ENCODE assay signal across 17 cellular contexts in the genomic region with DNA sequence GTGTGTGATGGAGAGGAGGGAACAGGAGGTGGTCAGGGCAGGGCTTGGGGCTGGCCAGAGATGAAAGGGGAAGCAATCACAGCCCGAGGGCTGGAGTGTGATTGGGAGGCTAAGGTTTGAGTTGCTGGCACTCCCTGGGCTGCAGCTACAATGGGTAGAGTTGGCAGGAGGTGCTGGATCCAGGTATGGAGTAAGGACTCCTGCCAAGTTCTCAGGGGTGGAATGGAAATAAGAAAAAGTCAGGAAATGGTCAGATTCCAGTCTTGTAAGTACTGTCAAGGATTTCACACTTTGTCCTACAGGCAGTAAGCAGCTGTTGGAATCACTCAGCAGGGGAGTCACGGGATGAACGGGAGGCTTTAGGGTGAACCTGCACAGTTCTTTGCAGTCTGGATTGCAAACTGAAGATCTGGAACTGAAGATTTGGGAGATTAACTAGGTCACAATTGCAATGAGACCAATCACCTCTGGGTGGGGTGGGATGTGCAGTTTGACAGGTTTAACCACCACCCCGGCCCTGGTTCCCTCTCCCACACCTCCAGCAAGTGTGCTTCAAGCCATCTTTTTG. TPM values are rescaled to one million over a fixed set of nuclear protein-coding genes. Genes with fewer than 3 reads are reported as not detected.
A peak's percentile ranks its signal among the peaks of the same experiment; 100 is the strongest.
DNase-seq lines count a peak whose midpoint lies in the region; ATAC-seq and TF ChIP-seq lines count a peak whose summit lies in the region.
"Had no signal": no experiment of that assay in that cellular context is flagged by ENCODE, and none has a peak within 500 bp of the region (broad histone marks: within the 10 kb centered on the region; RNA-seq: fewer than 3 reads in every experiment).

No MANE protein-coding gene starts in this region.

- no peaks in the 10 kb centered on the region for H3K9me3 Mint-ChIP-seq in nephron
- no peaks in the 10 kb centered on the region for H3K9me3 Mint-ChIP-seq in neural progenitor cell
- H3K9me3 Mint-ChIP-seq: activated naive CD4-positive, alpha-beta T cell treated with anti-CD3 and anti-CD28 coated beads for 36 hours had no signal

- H3K79me2 ChIP-seq in DND-41 (ENCODE audit: insufficient read depth, low read length) (no peaks in the 10 kb centered on the region), neural progenitor cell (ENCODE audit: low read depth) (no peaks in the 10 kb centered on the region)

- TF ChIP-seq CTCF in DND-41 (IDR thresholded peaks at IDR 0.05; ENCODE audit: borderline replicate concordance, extremely low read depth, low read length, poor library complexity, severe bottlenecking): no peak
- TF ChIP-seq CTCF in choroid plexus epithelial cell (conservative IDR thresholded peaks at IDR 0.05; ENCODE audit: low read depth, low read length): no peak
- TF ChIP-seq CTCF in nephron (IDR thresholded peaks at IDR 0.05; ENCODE audit: unreplicated experiment in 3 of 3): no peak
- no peak for TF ChIP-seq CTCF in neural progenitor cell (IDR thresholded peaks at IDR 0.05)

- H3K9ac ChIP-seq in DND-41 (ENCODE audit: low read depth, low read length): no peak overlapping the region
- H3K9ac ChIP-seq in neural progenitor cell: no peak overlapping the region

- H4K20me1 ChIP-seq in DND-41 (ENCODE audit: insufficient read depth, low read length): no peaks in the 10 kb centered on the region
- H4K20me1 ChIP-seq in neural progenitor cell (ENCODE audit: low read depth): no peaks in the 10 kb centered on the region

- H3K4me3 Mint-ChIP-seq in nephron: no peak overlapping the region
- H3K4me3 Mint-ChIP-seq in neural progenitor cell: no peak overlapping the region
- H3K4me3 Mint-ChIP-seq: activated naive CD4-positive, alpha-beta T cell treated with anti-CD3 and anti-CD28 coated beads for 36 hours had no signal

- H3K27me3 Mint-ChIP-seq in nephron (ENCODE audit: low read depth) (peaks cover 30% of the 10 kb centered on the region), neural progenitor cell (ENCODE audit: insufficient read depth, low read depth) (peaks cover 13% of the 10 kb centered on the region)

- H3K36me3 ChIP-seq in DND-41 (ENCODE audit: insufficient read depth, low read length) (no peaks in the 10 kb centered on the region), neural progenitor cell (no peaks in the 10 kb centered on the region)
- H3K36me3 ChIP-seq: neutrophil had no signal

- no peaks in the 10 kb centered on the region for H3K9me3 ChIP-seq in DND-41 (ENCODE audit: insufficient read depth, low read length, severe bottlenecking)
- no peaks in the 10 kb centered on the region for H3K9me3 ChIP-seq in neural progenitor cell (ENCODE audit: low read depth)
- H3K9me3 ChIP-seq: neutrophil had no signal

- H3K27ac ChIP-seq in DND-41 (ENCODE audit: low read length): no peak overlapping the region
- H3K27ac ChIP-seq in neural progenitor cell: no peak overlapping the region
- H3K27ac ChIP-seq: foreskin keratinocyte, neutrophil had no signal

- no peaks in the 10 kb centered on the region for H3F3A ChIP-seq in neural progenitor cell (ENCODE audit: low read depth)

- H3K4me2 ChIP-seq in DND-41 (ENCODE audit: insufficient read depth, low read length) (no peak overlapping the region), neural progenitor cell (no peak overlapping the region)

- no peaks in the 10 kb centered on the region for H3K4me1 ChIP-seq in DND-41 (ENCODE audit: insufficient read depth, low read length)
- peaks cover 9% of the 10 kb centered on the region for H3K4me1 ChIP-seq in neural progenitor cell
- H3K4me1 ChIP-seq: foreskin keratinocyte had no signal

- H2AFZ ChIP-seq in DND-41 (ENCODE audit: low read depth, low read length): no peak overlapping the region
- no peak overlapping the region for H2AFZ ChIP-seq in neural progenitor cell (replicated peaks)

- peaks cover 21% of the 10 kb centered on the region for H3K4me1 Mint-ChIP-seq in nephron
- H3K4me1 Mint-ChIP-seq in neural progenitor cell: peaks cover 19% of the 10 kb centered on the region

- H3K27me3 ChIP-seq in DND-41 (ENCODE audit: insufficient read depth, low read length, poor library complexity): peaks cover 8% of the 10 kb centered on the region
- peaks cover 41% of the 10 kb centered on the region for H3K27me3 ChIP-seq in neural progenitor cell

- no peak for DNase-seq in DND-41
- peak; percentile 54 for DNase-seq in NCI-H226
- peak; percentile 31 for DNase-seq in choroid plexus epithelial cell (ENCODE audit: low read depth)
- DNase-seq in AG08396 (ENCODE audit: low spot score): no peak
- DNase-seq in neural progenitor cell (ENCODE audit: low spot score): no peak
- no peak for DNase-seq in activated CD4-positive, alpha-beta T cell treated with anti-CD3 and anti-CD28 coated beads for 48 hours
- no peak for DNase-seq in NCI-H2196 treated with DMSO at 0.1 percent for 48 hours (lab: John Stamatoyannopoulos, UW; ENCODE audit: unreplicated experiment)
- DNase-seq: activated naive CD4-positive, alpha-beta T cell treated with anti-CD3 and anti-CD28 coated beads for 36 hours; effector CD8-positive, alpha-beta T cell; foreskin keratinocyte; HCEC 1CT; KBM-7 had no signal

- ATAC-seq in DND-41 (ENCODE audit: insufficient read depth, low read depth): peak; percentile 46; the same call in 1 of the 3 replicates
- ATAC-seq: foreskin keratinocyte had no signal

- H3K36me3 Mint-ChIP-seq in nephron (ENCODE audit: low read depth) (no peaks in the 10 kb centered on the region), neural progenitor cell (no peaks in the 10 kb centered on the region)

- peak overlapping the region in 2 of 3 experiments; percentile 16 to 48 for H3K27ac Mint-ChIP-seq in nephron
- H3K27ac Mint-ChIP-seq in neural progenitor cell: no peak overlapping the region
- H3K27ac Mint-ChIP-seq: activated naive CD4-positive, alpha-beta T cell treated with anti-CD3 and anti-CD28 coated beads for 36 hours had no signal

- no peak overlapping the region for H3K4me3 ChIP-seq in DND-41 (ENCODE audit: low read depth in 1 of 2, low read length in 2 of 2)
- no peak overlapping the region for H3K4me3 ChIP-seq in choroid plexus epithelial cell (ENCODE audit: low read depth, low read length)
- no peak overlapping the region for H3K4me3 ChIP-seq in neural progenitor cell

RNA-seq across cellular contexts. Expression of gene INPP5D, which starts 10.9 kb away (rescaled TPM):
- 2.9 and 4.2 TPM in 2 replicates for total RNA-seq in neural progenitor cell (ENCODE audit: low replicate concordance)

RNA-seq across cellular contexts. Expression of gene NEU2, which starts 16.8 kb away (rescaled TPM):
- total RNA-seq in neural progenitor cell (ENCODE audit: low replicate concordance): not detected in 2 replicates
- total RNA-seq: activated naive CD4-positive, alpha-beta T cell treated with anti-CD3 and anti-CD28 coated beads for 36 hours; bronchial epithelial cell; foreskin keratinocyte; lung microvascular endothelial cell; skeletal muscle tissue had no signal

RNA-seq across cellular contexts. Expression of gene NGEF, which starts 36.2 kb away (rescaled TPM):
- 3.2 and 4.3 TPM in 2 replicates for total RNA-seq in neural progenitor cell (ENCODE audit: low replicate concordance)
- total RNA-seq: lung microvascular endothelial cell had no signal

Comparison
In these comparisons a context has a peak if more than half of its experiments do, and no peak if none do; other contexts are left out.
1. DNase-seq: peak in NCI-H226 (single experiment) and choroid plexus epithelial cell (single experiment); none in DND-41 (single experiment), AG08396 (single experiment), neural progenitor cell (single experiment), activated CD4-positive, alpha-beta T cell treated with anti-CD3 and anti-CD28 coated beads for 48 hours (single experiment) and NCI-H2196 treated with DMSO at 0.1 percent for 48 hours (single experiment).